Comparison of ENCODE assay signal across 19 cellular contexts in genomic region chr11:116343270-116343669, GRCh38.
"Had no signal": no experiment of that assay in that cellular context is flagged by ENCODE, and none has a peak within 500 bp of the region (broad histone marks: within the 10 kb centered on the region; RNA-seq: fewer than 3 reads in every experiment).

No MANE protein-coding gene starts in this region.

- H3K4me3 Mint-ChIP-seq: dendritic cell treated with granulocyte-macrophage colony-stimulating factor and Interleukin-4, amounts not matched to agents 40 ng/mL and 50 ng/mL, for 4 days; effector memory CD8-positive, alpha-beta T cell; endodermal cell; naive thymus-derived CD4-positive, alpha-beta T cell had no signal

- H3K4me1 ChIP-seq: esophagus squamous epithelium, foreskin keratinocyte, gastroesophageal sphincter, heart left ventricle, left lung, lower lobe of right lung had no signal

- DNase-seq: cortex of kidney; effector CD8-positive, alpha-beta T cell; effector memory CD8-positive, alpha-beta T cell; erythroblast; esophagus squamous epithelium; foreskin keratinocyte; heart left ventricle; hippocampal formation; left cardiac atrium; left lung; left ventricle myocardium superior; lower lobe of right lung; midbrain; naive thymus-derived CD4-positive, alpha-beta T cell had no signal

- ATAC-seq: effector memory CD8-positive, alpha-beta T cell; esophagus mucosa; foreskin keratinocyte; gastroesophageal sphincter; heart left ventricle; left cardiac atrium; left lung; left ventricle myocardium superior; lower lobe of right lung; naive thymus-derived CD4-positive, alpha-beta T cell had no signal

- H3K36me3 ChIP-seq: esophagus squamous epithelium, gastroesophageal sphincter, heart left ventricle, left lung, lower lobe of right lung had no signal

- H3K4me3 ChIP-seq: esophagus squamous epithelium, gastroesophageal sphincter, heart left ventricle, left lung, lower lobe of right lung had no signal

- H3K9me3 ChIP-seq: esophagus squamous epithelium, gastroesophageal sphincter, left lung, lower lobe of right lung had no signal

- H3K27ac ChIP-seq: epithelial cell of prostate, esophagus squamous epithelium, foreskin keratinocyte, gastroesophageal sphincter, heart left ventricle, left lung, lower lobe of right lung had no signal

- H3K27ac Mint-ChIP-seq: dendritic cell treated with granulocyte-macrophage colony-stimulating factor and Interleukin-4, amounts not matched to agents 40 ng/mL and 50 ng/mL, for 4 days; effector memory CD8-positive, alpha-beta T cell; endodermal cell; naive thymus-derived CD4-positive, alpha-beta T cell had no signal

- H3K27me3 ChIP-seq: left lung had no signal
